In genomic region chr3:194485876-194486539, GRCh38 we compare ENCODE assay signal across 8 cellular contexts. TPM values are rescaled to one million over a fixed set of nuclear protein-coding genes. Genes with fewer than 3 reads are reported as not detected.
A peak's percentile ranks its signal among the peaks of the same experiment; 100 is the strongest.
DNase-seq lines count a peak whose midpoint lies in the region; ATAC-seq, FAIRE-seq and TF ChIP-seq lines count a peak whose summit lies in the region.

No MANE protein-coding gene starts in this region.

- H3K36me3 Mint-ChIP-seq in T-helper 2 cell treated with Interferon-gamma antibody and Interleukin-4, amounts not matched to agents 5 μg/mL and 100 μg/mL, for 36 hours (ENCODE audit: low read depth): peaks cover 43% of the 10 kb centered on the region

- no peaks in the 10 kb centered on the region for H3K27me3 ChIP-seq in GM12878 (replicated peaks in 1 of 2; ENCODE audit: control insufficient read depth in 2 of 2, insufficient read depth in 2 of 2, low read length in 1 of 2)
- no peaks in the 10 kb centered on the region for H3K27me3 ChIP-seq in iPS-18a (ENCODE audit: control insufficient read depth, insufficient read depth, low read length)

- under 1% methylated on average over 19 of the region's 42 CpGs for WGBS in GM12878 (ENCODE audit: insufficient coverage, insufficient replicate concordance, low lambda C conversion rate, missing lambda C conversion rate)

- FAIRE-seq in GM12878 (lab: Jason Lieb, UNC): no peak

- TF ChIP-seq POLR2A in GM12878 (IDR thresholded peaks at IDR 0.05; ENCODE audit: low read depth, low read length): no peak

- no peaks in the 10 kb centered on the region for H3K9me3 Mint-ChIP-seq in T-helper 2 cell treated with Interferon-gamma antibody and Interleukin-4, amounts not matched to agents 5 μg/mL and 100 μg/mL, for 36 hours

- SMC1A ChIA-PET in GM12878 (lab: Charles Lee; ENCODE audit: uncharacterized antibody, unreplicated experiment): interaction anchor here (1.5 to 3.9 kb wide), 4 partner anchors 14 to 98 kb away, joined by 6 to 57 read pairs (median 9); no protein-coding TSS in a partner anchor

- peak overlapping the region; percentile 77 for H3K4me2 ChIP-seq in GM12878 (ENCODE audit: control insufficient read depth, insufficient read depth)

- H3K9me3 ChIP-seq in GM12878 (replicated peaks; ENCODE audit: control insufficient read depth, insufficient read depth, low read length) (no peaks in the 10 kb centered on the region), iPS-18a (ENCODE audit: control insufficient read depth, low read depth, low read length) (no peaks in the 10 kb centered on the region)

- peak overlapping the region; percentile 56 for H2AFZ ChIP-seq in GM12878 (ENCODE audit: control insufficient read depth, low read depth, low read length)

- TF ChIP-seq RAD21 in GM12878 (IDR thresholded peaks at IDR 0.05; ENCODE audit: insufficient read depth, low read depth, low read length): no peak

- intact Hi-C loops in GM12878 (cut with micrococcal nuclease; ENCODE audit: unreplicated experiment): no loop called here

- H3K27me3 Mint-ChIP-seq in T-helper 2 cell treated with Interferon-gamma antibody and Interleukin-4, amounts not matched to agents 5 μg/mL and 100 μg/mL, for 36 hours (ENCODE audit: low read depth): no peaks in the 10 kb centered on the region

- in situ Hi-C loops in GM12878 (cut with MboI): no loop called here

- peaks cover 56% of the 10 kb centered on the region for H3K4me1 Mint-ChIP-seq in T-helper 2 cell treated with Interferon-gamma antibody and Interleukin-4, amounts not matched to agents 5 μg/mL and 100 μg/mL, for 36 hours (ENCODE audit: low read depth)

- H3K36me3 ChIP-seq in GM12878 (ENCODE audit: control insufficient read depth in 2 of 2, insufficient read depth in 2 of 2, low read length in 1 of 2): no peaks in the 10 kb centered on the region; a peak in 1 of 4 replicates
- H3K36me3 ChIP-seq in iPS-18a (ENCODE audit: control insufficient read depth, low read depth, low read length): peaks cover 6% of the 10 kb centered on the region

- CTCF ChIA-PET in GM12878 (lab: Yijun Ruan, JAX): interaction anchor here (0.6 to 4.2 kb wide), 6 partner anchors 11 to 748 kb away, joined by 3 to 58 read pairs (median 4); no protein-coding TSS in a partner anchor

- peak overlapping the region; percentile 92 for H3K27ac Mint-ChIP-seq in T-helper 2 cell treated with Interferon-gamma antibody and Interleukin-4, amounts not matched to agents 5 μg/mL and 100 μg/mL, for 36 hours

- H3K4me3 ChIP-seq in GM12878 (peak overlapping the region; percentile 84), iPS-18a (ENCODE audit: low read length) (peak overlapping the region; percentile 93)

- no TSS peak for BruUV-seq in GM12878 (replicated peaks; lab: Mats Ljungman, UMichigan)

- H3K4me1 ChIP-seq in GM12878 (ENCODE audit: control insufficient read depth, insufficient read depth, low read length) (peaks cover 21% of the 10 kb centered on the region), iPS-18a (ENCODE audit: control insufficient read depth, low read depth, low read length) (peaks cover 7% of the 10 kb centered on the region)

- TF ChIP-seq EP300 in GM12878 (IDR thresholded peaks at IDR 0.05; ENCODE audit: borderline replicate concordance in 1 of 2, control insufficient read depth in 1 of 2, low read depth in 2 of 2, low read length in 2 of 2): no peak

- TF ChIP-seq CTCF in GM12878 (IDR thresholded peaks at IDR 0.05 in 2 of 3, conservative IDR thresholded peaks at IDR 0.05 in 1 of 3; ENCODE audit: control insufficient read depth in 2 of 3, extremely low read depth in 1 of 3, insufficient read depth in 1 of 3, low read depth in 3 of 3, low read length in 3 of 3): no peak

- RAD21 ChIA-PET in GM12878 (lab: Charles Lee; ENCODE audit: unreplicated experiment): interaction anchor here (1.0 to 4.2 kb wide), 6 partner anchors 11 to 185 kb away, joined by 3 to 39 read pairs (median 7); no protein-coding TSS in a partner anchor

- ATAC-seq in HG03066 (IDR thresholded peaks at IDR 0.05; ENCODE audit: low read depth, unreplicated experiment): peak; percentile 20
- ATAC-seq in GM12878: peak; percentile 10

- H4K20me1 ChIP-seq in GM12878 (ENCODE audit: control insufficient read depth, insufficient read depth): no peaks in the 10 kb centered on the region

- H3K27ac ChIP-seq in GM12878 (ENCODE audit: control insufficient read depth, insufficient read depth): peak overlapping the region; percentile 92
- H3K27ac ChIP-seq in iPS-18a (ENCODE audit: low read length): no peak overlapping the region

- H3K9ac ChIP-seq in GM12878 (ENCODE audit: control insufficient read depth, insufficient read depth, low read length) (peak overlapping the region; percentile 90), iPS-18a (ENCODE audit: low read length) (peak overlapping the region; percentile 71)

- DNase-seq in DMS79 treated with DMSO at 0.1 percent for 48 hours (lab: John Stamatoyannopoulos, UW): peak; percentile 45
- DNase-seq in DMS79 (lab: John Stamatoyannopoulos, UW): no peak
- peak; percentile 63 for DNase-seq in T-helper 2 cell treated with Interferon-gamma antibody and Interleukin-4, amounts not matched to agents 5 μg/mL and 100 μg/mL, for 36 hours (ENCODE audit: low spot score)
- DNase-seq in GM12878 (ENCODE audit: low read depth, low spot score): no peak
- DNase-seq in stimulated activated CD4-positive, alpha-beta T cell treated with anti-CD3 and anti-CD28 coated beads, Interleukin-12 subunit alpha, Interleukin-12 subunit beta, amount 100 ng/mL, for 4 hours: peak; percentile 59
- DNase-seq in NCI-H774 (lab: John Stamatoyannopoulos, UW): no peak

- peak overlapping the region; percentile 89 for H3K4me3 Mint-ChIP-seq in T-helper 2 cell treated with Interferon-gamma antibody and Interleukin-4, amounts not matched to agents 5 μg/mL and 100 μg/mL, for 36 hours

- POLR2A ChIA-PET in GM12878 (lab: Charles Lee): interaction anchor here (0.8 to 2.6 kb wide), 6 partner anchors 9 to 109 kb away, joined by 3 to 10 read pairs (median 4); no protein-coding TSS in a partner anchor

- peaks cover 66% of the 10 kb centered on the region for H3K79me2 ChIP-seq in GM12878 (ENCODE audit: control insufficient read depth, insufficient read depth, low read length)

TF ChIP-seq in GM12878, 131 proteins besides CTCF, POLR2A, EP300 and RAD21 (continues in another document):
- 0 out of 2 replicates have a peak, but pooled peaks have one; percentile 12 for TF ChIP-seq DPF2 (IDR thresholded peaks at IDR 0.05)
- peak; percentile 21; the same call in 1 of the 2 replicates for TF ChIP-seq RUNX3 (IDR thresholded peaks at IDR 0.05; ENCODE audit: low read length)
- TF ChIP-seq BRCA1 (IDR thresholded peaks at IDR 0.05; ENCODE audit: low read depth, low read length): no peak
- 0 out of 2 replicates have a peak, but pooled peaks have one; percentile 24 for TF ChIP-seq TCF12 (IDR thresholded peaks at IDR 0.05; ENCODE audit: low read depth, low read length)
- no peak for TF ChIP-seq MYB (IDR thresholded peaks at IDR 0.05; ENCODE audit: borderline replicate concordance, low read depth, low read length)
- no peak for TF ChIP-seq MLLT1 (IDR thresholded peaks at IDR 0.05)
- peak; percentile 60; the same call in 1 of the 2 replicates for TF ChIP-seq POLR2AphosphoS5 (IDR thresholded peaks at IDR 0.05; ENCODE audit: low read length)
- peak; percentile 45; the same call in 1 of the 2 replicates for TF ChIP-seq NBN (IDR thresholded peaks at IDR 0.05)

RNA-seq across cellular contexts. Expression of gene ATP13A3, which starts 0.8 kb away (rescaled TPM):
- 462 and 491 TPM in 2 replicates for total RNA-seq in GM12878 (2013; cell fraction: nucleolus; rRNA removed)
- total RNA-seq in GM12878 (2014; rRNA removed) (91.0 and 126 TPM in 2 replicates), GM12878 (2014; rRNA removed; fragmentation: Illumina TruSeq; extraction: Trizol) (89.9 and 90.2 TPM in 2 replicates), GM12878 (2021) (88.4 and 108 TPM in 2 replicates)
- 15.6 TPM for polyA plus RNA-seq in GM12878 (2011; ENCODE audit: low read depth)
- polyA plus RNA-seq in GM12878 (2011; rRNA removed) (106 and 188 TPM in 2 replicates), GM12878 (2014; fragmentation: Illumina TruSeq; extraction: Trizol) (75.6 and 83.3 TPM in 2 replicates), GM12878 (2014; fragmentation: Nextera tagmentation; extraction: Ambion mirVana) (10 to 100 TPM; 14.0 to 17.7 TPM), GM12878 (2014; rRNA removed) (54.4 and 63.3 TPM in 2 replicates), GM12878 (2016; fragmentation: Nextera tagmentation; extraction: Ambion mirVana) (10 to 100 TPM; 15.6 to 25.2 TPM)
- polyA plus RNA-seq in GM12878 (2011; cell fraction: cytosol; rRNA removed): 36.1 and 36.9 TPM in 2 replicates
- 63.7 and 68.3 TPM in 2 replicates for polyA plus RNA-seq in GM12878 (2011; cell fraction: nucleus; rRNA removed)
- polyA plus RNA-seq in GM12878 (2012): 23.8 and 32.6 TPM in 2 replicates
- polyA minus RNA-seq in GM12878 (2011; rRNA and poly(A)+ RNA removed): 165 and 257 TPM in 2 replicates
- 62.7 and 78.3 TPM in 2 replicates for polyA minus RNA-seq in GM12878 (2011; cell fraction: cytosol; rRNA and poly(A)+ RNA removed)
- polyA minus RNA-seq in GM12878 (2011; cell fraction: nucleus; rRNA and poly(A)+ RNA removed): 67.8 and 92.3 TPM in 2 replicates

Comparison
In these comparisons a context has a peak if more than half of its experiments do, and no peak if none do; other contexts are left out.
1. DNase-seq: peak in DMS79 treated with DMSO at 0.1 percent for 48 hours (single experiment), T-helper 2 cell treated with Interferon-gamma antibody and Interleukin-4, amounts not matched to agents 5 μg/mL and 100 μg/mL, for 36 hours (single experiment) and stimulated activated CD4-positive, alpha-beta T cell treated with anti-CD3 and anti-CD28 coated beads, Interleukin-12 subunit alpha, Interleukin-12 subunit beta, amount 100 ng/mL, for 4 hours (single experiment); none in DMS79 (single experiment), GM12878 (single experiment) and NCI-H774 (single experiment).